9 cellular contexts compared by ENCODE assay signal in genomic region chr7:92158660-92159575, GRCh38. TPM values are rescaled to one million over a fixed set of nuclear protein-coding genes. Genes with fewer than 3 reads are reported as not detected.
A peak's percentile ranks its signal among the peaks of the same experiment; 100 is the strongest.
DNase-seq lines count a peak whose midpoint lies in the region; ATAC-seq and TF ChIP-seq lines count a peak whose summit lies in the region.
"Had no signal": no experiment of that assay in that cellular context is flagged by ENCODE, and none has a peak within 500 bp of the region (broad histone marks: within the 10 kb centered on the region; RNA-seq: fewer than 3 reads in every experiment).

No MANE protein-coding gene starts in this region.

- H3K4me2 ChIP-seq in GM23248 (ENCODE audit: unreplicated experiment), result peak overlapping the region; percentile 66
- H3K4me2 ChIP-seq: neural progenitor cell had no signal

- H2AFZ ChIP-seq in GM23248, result peak overlapping the region; percentile 9; the same call in 1 of the 2 replicates
- H2AFZ ChIP-seq: neural progenitor cell had no signal

- no peaks in the 10 kb centered on the region for H4K20me1 ChIP-seq in GM23248 (ENCODE audit: insufficient read depth)

- no peaks in the 10 kb centered on the region for H3K36me3 Mint-ChIP-seq in activated T-cell treated with anti-CD3 and anti-CD28 coated beads, Interleukin-2, amount 50 U/mL, for 4 hours (ENCODE audit: insufficient read depth)
- H3K36me3 Mint-ChIP-seq: neural progenitor cell had no signal

- H3F3A ChIP-seq in GM23248 (ENCODE audit: insufficient read depth), result peaks cover 7% of the 10 kb centered on the region

- DNase-seq in GM23248 (peak; percentile 93), LHCN-M2 (ENCODE audit: low read depth) (peak; percentile 91), hepatic stellate cell (ENCODE audit: low spot score) (peak; percentile 76), HUDEP-2 (lab: John Stamatoyannopoulos, UW; ENCODE audit: unreplicated experiment in 76 of 76) (no peak), RWPE1 (ENCODE audit: low spot score) (no peak), NCI-H1930 (lab: John Stamatoyannopoulos, UW) (no peak)
- DNase-seq in activated T-cell treated with anti-CD3 and anti-CD28 coated beads, Interleukin-2, amount 50 U/mL, for 4 hours, result no peak

- no peak for TF ChIP-seq CTCF in RWPE1 (conservative IDR thresholded peaks at IDR 0.05; ENCODE audit: low read depth)

- no peaks in the 10 kb centered on the region for H3K4me1 Mint-ChIP-seq in activated T-cell treated with anti-CD3 and anti-CD28 coated beads, Interleukin-2, amount 50 U/mL, for 4 hours (ENCODE audit: low read depth)
- H3K4me1 Mint-ChIP-seq: neural progenitor cell had no signal

- H3K27me3 Mint-ChIP-seq in activated T-cell treated with anti-CD3 and anti-CD28 coated beads, Interleukin-2, amount 50 U/mL, for 4 hours (ENCODE audit: low read depth), result peaks cover 12% of the 10 kb centered on the region

- no peaks in the 10 kb centered on the region for H3K79me2 ChIP-seq in GM23248 (ENCODE audit: insufficient read depth)

- CTCF ChIA-PET in RWPE1 (lab: Yijun Ruan, JAX), result no interaction called here

- peaks cover 13% of the 10 kb centered on the region for H3K4me1 ChIP-seq in GM23248 (ENCODE audit: insufficient read depth)
- H3K4me1 ChIP-seq: neural progenitor cell had no signal

- in situ Hi-C loops in GM23248 (cut with MboI), result no loop called here

- no peaks in the 10 kb centered on the region for H3K9me3 Mint-ChIP-seq in activated T-cell treated with anti-CD3 and anti-CD28 coated beads, Interleukin-2, amount 50 U/mL, for 4 hours
- H3K9me3 Mint-ChIP-seq: neural progenitor cell had no signal

- no peaks in the 10 kb centered on the region for H3K9me3 ChIP-seq in GM23248 (ENCODE audit: low read depth)

- no peak overlapping the region for H3K9ac ChIP-seq in GM23248
- H3K9ac ChIP-seq: neural progenitor cell had no signal

- H3K27me3 ChIP-seq in GM23248 (replicated peaks; ENCODE audit: insufficient read depth), result no peaks in the 10 kb centered on the region
- H3K27me3 ChIP-seq: neural progenitor cell had no signal

- H3K27ac ChIP-seq in GM23248 (peak overlapping the region; percentile 60), RWPE1 (no peak overlapping the region)
- H3K27ac ChIP-seq: neural progenitor cell had no signal

- H3K4me3 Mint-ChIP-seq in activated T-cell treated with anti-CD3 and anti-CD28 coated beads, Interleukin-2, amount 50 U/mL, for 4 hours, result no peak overlapping the region
- H3K4me3 Mint-ChIP-seq: neural progenitor cell had no signal

- H3K36me3 ChIP-seq in GM23248 (ENCODE audit: low read depth), result no peaks in the 10 kb centered on the region
- H3K36me3 ChIP-seq: neural progenitor cell had no signal

- 31 to 34% methylated on average over 3 of the region's 3 CpGs for WGBS in GM23248 (ENCODE audit: low coverage in 1 of 2, low lambda C conversion rate in 2 of 2, missing lambda C conversion rate in 2 of 2), 2 experiments

- ATAC-seq in GM18499 (IDR thresholded peaks at IDR 0.05; ENCODE audit: insufficient read depth, unreplicated experiment), result peak; percentile 68
- no peak for ATAC-seq in activated T-cell treated with anti-CD3 and anti-CD28 coated beads, Interleukin-2, amount 50 U/mL, for 4 hours

- POLR2A ChIA-PET in RWPE1 (lab: Yijun Ruan, JAX; ENCODE audit: low non-redundant PET), result no interaction called here

- peak overlapping the region; percentile 27 for H3K4me3 ChIP-seq in GM23248
- H3K4me3 ChIP-seq: neural progenitor cell had no signal

- no peaks in the 10 kb centered on the region for H3K9me2 ChIP-seq in GM23248 (ENCODE audit: insufficient read depth)

RNA-seq across cellular contexts. Expression of gene LRRD1, which starts 20.0 kb away (rescaled TPM):
- not detected in 2 replicates for total RNA-seq in GM23248 (2014; rRNA removed; shearing (Covaris generic))
- polyA plus RNA-seq in GM23248 (2016; fragmentation: Nextera tagmentation; extraction: Ambion mirVana), result not detected in 2 replicates
- total RNA-seq in LHCN-M2 (2014; rRNA removed), result 0.06 TPM in 1 of 2 replicates, not detected in the other
- 0.05 TPM for polyA plus RNA-seq in LHCN-M2 (2012)
- total RNA-seq in activated T-cell treated with anti-CD3 and anti-CD28 coated beads, Interleukin-2, amount 50 U/mL, for 4 hours, result not detected

RNA-seq across cellular contexts. Expression of gene CYP51A1, which starts 24.6 kb away (rescaled TPM):
- total RNA-seq in GM23248 (2014; rRNA removed; shearing (Covaris generic)), result 64.6 and 67.8 TPM in 2 replicates
- 65.6 and 67.2 TPM in 2 replicates for polyA plus RNA-seq in GM23248 (2016; fragmentation: Nextera tagmentation; extraction: Ambion mirVana)
- total RNA-seq in LHCN-M2 (2014; rRNA removed), result 68.6 and 72.5 TPM in 2 replicates
- polyA plus RNA-seq in LHCN-M2 (2012), result 36.0 TPM
- 10 to 100 TPM; 42.2 to 44.8 (median 43.4) TPM for total RNA-seq in activated T-cell treated with anti-CD3 and anti-CD28 coated beads, Interleukin-2, amount 50 U/mL, for 4 hours

Comparison
In these comparisons a context has a peak if more than half of its experiments do, and no peak if none do; other contexts are left out.
1. DNase-seq: peak in GM23248 (single experiment), LHCN-M2 (single experiment) and hepatic stellate cell (single experiment); none in HUDEP-2 (0 of 76), activated T-cell treated with anti-CD3 and anti-CD28 coated beads, Interleukin-2, amount 50 U/mL, for 4 hours (single experiment), RWPE1 (single experiment) and NCI-H1930 (0 of 2).